Comparison of ENCODE assay signal across 11 cellular contexts in genomic region chr16:89344314-89344828, GRCh38.
A peak's percentile ranks its signal among the peaks of the same experiment; 100 is the strongest.
DNase-seq lines count a peak whose midpoint lies in the region; ATAC-seq and TF ChIP-seq lines count a peak whose summit lies in the region.
"Had no signal": no experiment of that assay in that cellular context is flagged by ENCODE, and none has a peak within 500 bp of the region (broad histone marks: within the 10 kb centered on the region; RNA-seq: fewer than 3 reads in every experiment).

No MANE protein-coding gene starts in this region.

- TF ChIP-seq POLR2A in IMR-90 (IDR thresholded peaks at IDR 0.05; ENCODE audit: low read depth, low read length): no peak

- peaks cover 16 to 79% of the 10 kb centered on the region in 2 experiments; a peak in 3 of 4 replicates for H3K79me1 ChIP-seq in IMR-90 (ENCODE audit: low read depth in 1 of 2, low read length in 2 of 2)

- no peak overlapping the region for H3K4ac ChIP-seq in IMR-90 (ENCODE audit: low read depth, low read length)

- H3K9ac ChIP-seq in BLaER1 treated with 17β-estradiol and CSF1 and Interleukin-3, amounts not matched to agents 10 nM and 100 nM: peak overlapping the region in 3 of 11 experiments; percentile 10 to 57 (median 43); a peak in 4 of 22 replicates
- H3K9ac ChIP-seq in IMR-90 (ENCODE audit: low read depth, low read length) (no peak overlapping the region), endodermal cell (ENCODE audit: extremely low read depth, low read length, poor library complexity, severe bottlenecking) (no peak overlapping the region)
- H3K9ac ChIP-seq: KMS-11 had no signal

- TF ChIP-seq CTCF in IMR-90 (conservative IDR thresholded peaks at IDR 0.05; ENCODE audit: low read depth, low read length) (no peak), endodermal cell (conservative IDR thresholded peaks at IDR 0.05) (no peak), neural crest cell (conservative IDR thresholded peaks at IDR 0.05) (no peak)

- H3K4me2 ChIP-seq in BLaER1 treated with 17β-estradiol and CSF1 and Interleukin-3, amounts not matched to agents 10 nM and 100 nM: peak overlapping the region in 8 of 11 experiments; percentile 15 to 65 (median 40); a peak in 11 of 22 replicates
- H3K4me2 ChIP-seq in IMR-90 (ENCODE audit: low read depth, low read length): no peak overlapping the region; the same call in 1 of the 2 replicates
- H3K4me2 ChIP-seq: KMS-11 had no signal

- peaks cover 77 to 92% (median 88%) of the 10 kb centered on the region in 10 experiments for H3K4me1 ChIP-seq in BLaER1 treated with 17β-estradiol and CSF1 and Interleukin-3, amounts not matched to agents 10 nM and 100 nM
- peaks cover 20% of the 10 kb centered on the region for H3K4me1 ChIP-seq in IMR-90 (ENCODE audit: control insufficient read depth, insufficient read depth, low read length)
- H3K4me1 ChIP-seq in endodermal cell (ENCODE audit: control insufficient read depth, insufficient read depth, low read length): peaks cover 9% of the 10 kb centered on the region

- POLR2A ChIA-PET in IMR-90 (lab: Charles Lee; ENCODE audit: unreplicated experiment): no interaction called here

- H3K36me3 Mint-ChIP-seq in endodermal cell (ENCODE audit: low read depth) (peaks cover 11% of the 10 kb centered on the region), neural crest cell (ENCODE audit: low read depth) (no peaks in the 10 kb centered on the region)

- intact Hi-C loops in IMR-90 (cut with micrococcal nuclease): no loop called here

- H3K14ac ChIP-seq in IMR-90 (replicated peaks; ENCODE audit: low read depth, low read length): peak overlapping the region; percentile 0; the same call in 1 of the 2 replicates

- no peak overlapping the region for H2BK15ac ChIP-seq in IMR-90 (ENCODE audit: low read depth, low read length)

- peaks cover 100% of the 10 kb centered on the region in 11 experiments for H4K20me1 ChIP-seq in BLaER1 treated with 17β-estradiol and CSF1 and Interleukin-3, amounts not matched to agents 10 nM and 100 nM
- peaks cover 97% of the 10 kb centered on the region for H4K20me1 ChIP-seq in IMR-90 (ENCODE audit: insufficient read depth, low read length)

- H4K5ac ChIP-seq in IMR-90 (ENCODE audit: low read depth, low read length): no peak overlapping the region

- H3K4me3 Mint-ChIP-seq in endodermal cell: no peak overlapping the region
- peak overlapping the region; percentile 41 for H3K4me3 Mint-ChIP-seq in neural crest cell
- H3K4me3 Mint-ChIP-seq: CD14-positive monocyte had no signal

- in situ Hi-C loops in IMR-90 (cut with MboI; ENCODE audit: low sequenced_read_pairs): no loop called here

- dilution Hi-C loops in IMR-90 (cut with HindIII; ENCODE audit: low sequenced_read_pairs, unreplicated experiment): no loop called here

- peak overlapping the region in 3 of 11 experiments; percentile 15 to 37 (median 15); a peak in 2 of 22 replicates for H3K27ac ChIP-seq in BLaER1 treated with 17β-estradiol and CSF1 and Interleukin-3, amounts not matched to agents 10 nM and 100 nM
- no peak overlapping the region for H3K27ac ChIP-seq in IMR-90 (ENCODE audit: insufficient read depth, low read length)
- H3K27ac ChIP-seq in endodermal cell (ENCODE audit: low read depth, low read length): peak overlapping the region; percentile 89
- H3K27ac ChIP-seq: KMS-11 had no signal

- H3K27me3 ChIP-seq in BLaER1 treated with 17β-estradiol and CSF1 and Interleukin-3, amounts not matched to agents 10 nM and 100 nM: no peaks in the 10 kb centered on the region
- H3K27me3 ChIP-seq in IMR-90 (ENCODE audit: control insufficient read depth, insufficient read depth, low read length): no peaks in the 10 kb centered on the region
- H3K27me3 ChIP-seq in endodermal cell (ENCODE audit: control insufficient read depth, insufficient read depth, low read length, poor library complexity, severe bottlenecking): no peaks in the 10 kb centered on the region

- ATAC-seq in IMR-90 (ENCODE audit: low read depth): no peak; the same call in 1 of the 2 replicates

- no peak overlapping the region for H3K4me3 ChIP-seq in BLaER1 treated with 17β-estradiol and CSF1 and Interleukin-3, amounts not matched to agents 10 nM and 100 nM
- H3K4me3 ChIP-seq in IMR-90 (ENCODE audit: insufficient read depth, low read depth, low read length) (no peak overlapping the region), endodermal cell (ENCODE audit: low read length) (no peak overlapping the region)

- H2BK5ac ChIP-seq in IMR-90 (ENCODE audit: low read depth, low read length, poor library complexity, severe bottlenecking): no peak overlapping the region

- no peak overlapping the region for H3K56ac ChIP-seq in IMR-90 (ENCODE audit: extremely low read depth, insufficient read depth, low read length)

- no peaks in the 10 kb centered on the region for H3K9me3 ChIP-seq in BLaER1 treated with 17β-estradiol and CSF1 and Interleukin-3, amounts not matched to agents 10 nM and 100 nM (replicated peaks in 1 of 11)
- H3K9me3 ChIP-seq in IMR-90 (ENCODE audit: control insufficient read depth, insufficient read depth, low read length) (no peaks in the 10 kb centered on the region), endodermal cell (ENCODE audit: control insufficient read depth, low read length) (no peaks in the 10 kb centered on the region)

- H3K36me3 ChIP-seq in BLaER1 treated with 17β-estradiol and CSF1 and Interleukin-3, amounts not matched to agents 10 nM and 100 nM: peaks cover 8 to 47% (median 30%) of the 10 kb centered on the region in 11 experiments; a peak in 18 of 22 replicates
- no peaks in the 10 kb centered on the region for H3K36me3 ChIP-seq in IMR-90 (ENCODE audit: control insufficient read depth, insufficient read depth, low read length)
- peaks cover 11% of the 10 kb centered on the region for H3K36me3 ChIP-seq in endodermal cell (ENCODE audit: control insufficient read depth, insufficient read depth, low read length)

- H2AFZ ChIP-seq in IMR-90 (replicated peaks; ENCODE audit: low read length, poor library complexity): peak overlapping the region; percentile 30

- H3K9me1 ChIP-seq in IMR-90 (ENCODE audit: insufficient read depth, low read length): peaks cover 40% of the 10 kb centered on the region

- CTCF ChIA-PET in IMR-90 (lab: Yijun Ruan, JAX): no interaction called here

- DNase-seq in IMR-90 (no peak), endodermal cell (no peak), neural crest cell (ENCODE audit: low read depth, low spot score) (no peak), NCI-H2029 treated with DMSO at 0.1 percent for 48 hours (lab: John Stamatoyannopoulos, UW) (no peak), iPS-NIHi11 (ENCODE audit: low spot score) (no peak), T-helper 9 cell (no peak)
- no peak for DNase-seq in activated naive CD4-positive, alpha-beta T cell treated with Interleukin-2 at 50 U/mL for 16 hours
- DNase-seq: stimulated activated CD4-positive, alpha-beta T cell treated with anti-CD3 and anti-CD28 coated beads, Interleukin-2, amount 100 ng/mL, for 24 hours had no signal

- no peak overlapping the region; the same call in 1 of the 2 replicates for H4K91ac ChIP-seq in IMR-90 (ENCODE audit: insufficient read depth, low read depth, low read length)

- no peak overlapping the region for H2AK9ac ChIP-seq in IMR-90 (replicated peaks; ENCODE audit: low read depth, low read length, poor library complexity)

- H3K23ac ChIP-seq in IMR-90 (ENCODE audit: low read depth, low read length): 0 out of 2 replicates have a peak overlapping the region, but pooled peaks have one; percentile 6

- TF ChIP-seq RAD21 in IMR-90 (IDR thresholded peaks at IDR 0.05; ENCODE audit: low read length): no peak

- H4K8ac ChIP-seq in IMR-90 (ENCODE audit: low read depth in 2 of 2, low read length in 2 of 2): peak overlapping the region in 1 of 2 experiments; percentile 2; a peak in 1 of 4 replicates

- no peak overlapping the region; the same call in 1 of the 2 replicates for H3K18ac ChIP-seq in IMR-90 (ENCODE audit: low read depth, low read length)

- BruUV-seq in IMR-90 (replicated peaks; lab: Mats Ljungman, UMichigan): no TSS peak

- H3K27me3 Mint-ChIP-seq in endodermal cell (ENCODE audit: insufficient read depth) (no peaks in the 10 kb centered on the region), neural crest cell (ENCODE audit: low read depth) (no peaks in the 10 kb centered on the region)

- H2BK20ac ChIP-seq in IMR-90 (ENCODE audit: low read depth, low read length): no peak overlapping the region

- peaks cover 29% of the 10 kb centered on the region for H3K4me1 Mint-ChIP-seq in endodermal cell
- peaks cover 56% of the 10 kb centered on the region for H3K4me1 Mint-ChIP-seq in neural crest cell

- H2AK5ac ChIP-seq in IMR-90 (ENCODE audit: low read depth, low read length): 0 out of 2 replicates have a peak overlapping the region, but pooled peaks have one; percentile 7

- H3K27ac Mint-ChIP-seq in endodermal cell (peak overlapping the region; percentile 37), neural crest cell (ENCODE audit: unreplicated experiment) (peak overlapping the region; percentile 95)

- H2BK120ac ChIP-seq in IMR-90 (ENCODE audit: low read depth, low read length): no peak overlapping the region

- WGBS in IMR-90 (ENCODE audit: extremely low coverage in 2 of 2, insufficient read length in 1 of 2), 2 experiments: 48% methylated on average over 11 of the region's 16 CpGs; no CpG with 5 or more reads in 1 of the 2 experiments
- WGBS in endodermal cell (ENCODE audit: insufficient coverage in 1 of 2, insufficient read length in 1 of 2), 2 experiments: 83 to 90% methylated on average over 7 to 16 of the region's 16 CpGs

- H3K9me3 Mint-ChIP-seq in endodermal cell: no peaks in the 10 kb centered on the region
- H3K9me3 Mint-ChIP-seq in neural crest cell: no peaks in the 10 kb centered on the region
- H3K9me3 Mint-ChIP-seq: CD14-positive monocyte had no signal

TF ChIP-seq in IMR-90, 13 proteins besides CTCF, POLR2A, EP300 and RAD21 (continues in another document):
- TF ChIP-seq BHLHE40 (IDR thresholded peaks at IDR 0.05; ENCODE audit: low read depth, low read length) (no peak), MXI1 (IDR thresholded peaks at IDR 0.05; ENCODE audit: borderline replicate concordance, low read depth, low read length) (no peak), FOS (IDR thresholded peaks at IDR 0.05; ENCODE audit: low read depth, low read length) (no peak), RCOR1 (IDR thresholded peaks at IDR 0.05; ENCODE audit: insufficient replicate concordance, low read length) (no peak), USF2 (IDR thresholded peaks at IDR 0.05; ENCODE audit: low read depth, low read length) (no peak), NFE2L2 (IDR thresholded peaks at IDR 0.05; ENCODE audit: low read depth, low read length) (no peak), CHD1 (IDR thresholded peaks at IDR 0.05; ENCODE audit: low read depth, low read length) (no peak), SMC3 (IDR thresholded peaks at IDR 0.05; ENCODE audit: low read depth, low read length) (no peak), MAZ (IDR thresholded peaks at IDR 0.05; ENCODE audit: borderline replicate concordance, low read depth, low read length) (no peak)
